In the genomic region with DNA sequence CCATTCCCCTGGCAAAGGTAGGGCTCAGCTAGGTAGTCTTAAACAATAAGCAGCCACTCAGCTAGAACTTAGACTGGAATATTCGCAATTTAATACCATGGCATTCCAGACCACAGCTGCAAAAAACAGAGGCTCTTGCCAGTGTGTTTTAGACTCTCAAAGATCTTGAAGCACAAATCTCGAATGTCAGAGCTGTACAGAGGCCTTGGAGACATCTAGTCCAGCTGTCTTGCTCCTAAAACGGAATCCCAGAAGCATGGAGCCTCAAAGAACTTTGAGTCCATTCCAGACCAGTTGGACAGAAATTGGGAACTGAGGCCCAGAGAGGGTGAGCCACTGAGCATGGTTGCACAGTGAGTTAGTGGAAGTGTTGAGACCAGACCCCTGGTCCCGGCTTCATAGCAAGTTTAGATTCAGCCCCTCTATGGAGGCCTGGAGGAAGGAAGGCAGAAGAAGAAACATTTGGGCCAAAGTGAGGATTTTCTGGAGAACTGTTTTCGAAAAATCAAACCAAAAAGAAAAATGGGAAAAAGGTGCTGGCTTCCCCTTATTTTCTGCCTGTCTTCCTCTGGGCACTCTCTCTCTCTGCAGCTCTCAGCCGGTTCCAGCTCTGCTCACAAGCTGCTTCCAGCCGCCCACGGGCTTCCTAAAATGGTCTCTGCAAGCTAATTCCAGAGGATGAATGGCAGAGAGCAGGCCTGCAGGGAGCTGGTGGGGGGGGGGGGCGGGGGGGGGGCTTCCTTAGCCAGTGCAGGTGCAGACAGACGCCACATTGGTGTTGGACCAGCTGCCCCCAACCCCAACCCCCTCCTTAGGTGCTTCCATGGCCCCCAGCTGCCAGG, we compare ENCODE assay signal across 30 cellular contexts. TPM values are rescaled to one million over a fixed set of nuclear protein-coding genes. Genes with fewer than 3 reads are reported as not detected.
DNase-seq lines count a peak whose midpoint lies in the region; FAIRE-seq and TF ChIP-seq lines count a peak whose summit lies in the region.
"Had no signal": no experiment of that assay in that cellular context is flagged by ENCODE, and none has a peak within 500 bp of the region (broad histone marks: within the 10 kb centered on the region; RNA-seq: fewer than 3 reads in every experiment).

No MANE protein-coding gene starts in this region.

- CTCF ChIA-PET in HEK293 (lab: Yijun Ruan, JAX) = interaction anchor here (0.5 to 1.7 kb wide), 5 partner anchors 65 to 314 kb away, joined by 3 to 5 read pairs (median 3); no protein-coding TSS in a partner anchor

- H3K36me3 ChIP-seq in HEK293 (ENCODE audit: control insufficient read depth in 2 of 2, insufficient read depth in 1 of 2, low read length in 2 of 2) = no peaks in the 10 kb centered on the region
- H3K36me3 ChIP-seq: adrenal gland, esophagus muscularis mucosa, SJCRH30, suprapubic skin had no signal

- H3K9me3 ChIP-seq in HEK293 (ENCODE audit: control insufficient read depth, insufficient read depth, low read depth, low read length) = no peaks in the 10 kb centered on the region
- H3K9me3 ChIP-seq: adrenal gland, Caco-2, esophagus muscularis mucosa, SJCRH30, suprapubic skin had no signal

- FAIRE-seq in frontal cortex (lab: Jason Lieb, UNC) = no peak
- FAIRE-seq: bronchial epithelial cell, GM12878 had no signal

- TF ChIP-seq CTCF in HEK293 (tag by site-specific recombination; IDR thresholded peaks at IDR 0.05) = no peak

- no peaks in the 10 kb centered on the region for H3K4me1 ChIP-seq in HEK293 (ENCODE audit: control insufficient read depth, insufficient read depth, low read length)
- H3K4me1 ChIP-seq: adrenal gland, Caco-2, esophagus muscularis mucosa, foreskin keratinocyte, suprapubic skin had no signal

- no peak overlapping the region for H3K27ac ChIP-seq in HEK293 (ENCODE audit: extremely low read depth, low read depth, low read length)
- H3K27ac ChIP-seq: adrenal gland, coronary artery, esophagus muscularis mucosa, foreskin keratinocyte, SJCRH30, suprapubic skin had no signal

- POLR2A ChIA-PET in HEK293 (lab: Yijun Ruan, JAX) = interaction anchor here (0.8 kb wide), 1 partner anchor 139 kb away, joined by 7 read pairs; no protein-coding TSS in a partner anchor

- DNase-seq in D341Med (ENCODE audit: low spot score) = peak; percentile 23
- peak; percentile 49 for DNase-seq in ecto neural progenitor cell (ENCODE audit: low spot score)
- peak; percentile 71 for DNase-seq in occipital lobe (lab: John Stamatoyannopoulos, UW)
- DNase-seq in stimulated activated CD8-positive, alpha-beta memory T cell treated with anti-CD3 and anti-CD28 coated beads, Interleukin-4, amount 100 ng/mL, for 48 hours = no peak
- no peak for DNase-seq in NK-92 treated with Interleukin-12 subunit alpha and Interleukin-12 subunit beta, amount 100 ng/mL, for 24 hours (lab: John Stamatoyannopoulos, UW)
- no peak for DNase-seq in frontal cortex (ENCODE audit: low spot score in 2 of 2)
- DNase-seq in germinal center (ENCODE audit: low spot score) = no peak
- DNase-seq: activated B cell treated with CpG ODN at 0.5 μM for 24 hours; activated CD4-positive, alpha-beta T cell treated with anti-CD3 and anti-CD28 coated beads, Interleukin-2, amount 50 U/mL, for 1 hour; activated naive CD4-positive, alpha-beta T cell; activated T-cell treated with anti-CD3 and anti-CD28 coated beads, Interleukin-2, amount 50 U/mL, for 48 hours; C1 segment of cervical spinal cord; endodermal cell; foreskin keratinocyte; HFFc6; NCI-H1048; NCI-H187; NCI-H748 treated with DMSO at 0.1 percent for 48 hours; retina; SJCRH30; stimulated activated CD4-positive, alpha-beta T cell treated with anti-CD3 and anti-CD28 coated beads, Interleukin-4, amount 100 ng/mL, for 4 hours; stimulated activated naive B cell treated with anti-CD40 and anti-IgM and Interleukin-4, amounts not matched to agents 10 μg/mL and 1 μg/mL and 100 μg/mL, for 72 hours had no signal

- H3K4me3 ChIP-seq in HEK293 (ENCODE audit: low read depth, low read length) = no peak overlapping the region
- H3K4me3 ChIP-seq: adrenal gland, coronary artery, esophagus muscularis mucosa, GM12878, SJCRH30, suprapubic skin had no signal

TF ChIP-seq in HEK293, 187 proteins besides CTCF, POLR2A, EP300 and RAD21:
- TF ChIP-seq ZFHX2 (tag by site-specific recombination; conservative IDR thresholded peaks at IDR 0.05) = 0 out of 2 replicates have a peak, but pooled peaks have one; percentile 10
- TF ChIP-seq, protein P1, sequence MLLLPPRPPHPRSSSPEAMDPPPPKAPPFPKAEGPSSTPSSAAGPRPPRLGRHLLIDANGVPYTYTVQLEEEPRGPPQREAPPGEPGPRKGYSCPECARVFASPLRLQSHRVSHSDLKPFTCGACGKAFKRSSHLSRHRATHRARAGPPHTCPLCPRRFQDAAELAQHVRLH (tag by site-specific recombination; IDR thresholded peaks at IDR 0.05) = no peak

RNA-seq across cellular contexts. Expression of a gene that starts 32.4 kb away (rescaled TPM):
- 24.3 TPM for total RNA-seq in occipital lobe
- 24.9 TPM for total RNA-seq in frontal cortex

RNA-seq across cellular contexts. Expression of a gene that starts 37.4 kb away (rescaled TPM):
- 29.9 TPM for total RNA-seq in occipital lobe
- total RNA-seq in frontal cortex = 22.0 TPM

Comparison
In these comparisons a context has a peak if more than half of its experiments do, and no peak if none do; other contexts are left out.
1. DNase-seq: peak in D341Med (single experiment), ecto neural progenitor cell (single experiment) and occipital lobe (single experiment); none in stimulated activated CD8-positive, alpha-beta memory T cell treated with anti-CD3 and anti-CD28 coated beads, Interleukin-4, amount 100 ng/mL, for 48 hours (single experiment), NK-92 treated with Interleukin-12 subunit alpha and Interleukin-12 subunit beta, amount 100 ng/mL, for 24 hours (single experiment), frontal cortex (0 of 2) and germinal center (single experiment).